10 cellular contexts compared by ENCODE assay signal in the genomic region with DNA sequence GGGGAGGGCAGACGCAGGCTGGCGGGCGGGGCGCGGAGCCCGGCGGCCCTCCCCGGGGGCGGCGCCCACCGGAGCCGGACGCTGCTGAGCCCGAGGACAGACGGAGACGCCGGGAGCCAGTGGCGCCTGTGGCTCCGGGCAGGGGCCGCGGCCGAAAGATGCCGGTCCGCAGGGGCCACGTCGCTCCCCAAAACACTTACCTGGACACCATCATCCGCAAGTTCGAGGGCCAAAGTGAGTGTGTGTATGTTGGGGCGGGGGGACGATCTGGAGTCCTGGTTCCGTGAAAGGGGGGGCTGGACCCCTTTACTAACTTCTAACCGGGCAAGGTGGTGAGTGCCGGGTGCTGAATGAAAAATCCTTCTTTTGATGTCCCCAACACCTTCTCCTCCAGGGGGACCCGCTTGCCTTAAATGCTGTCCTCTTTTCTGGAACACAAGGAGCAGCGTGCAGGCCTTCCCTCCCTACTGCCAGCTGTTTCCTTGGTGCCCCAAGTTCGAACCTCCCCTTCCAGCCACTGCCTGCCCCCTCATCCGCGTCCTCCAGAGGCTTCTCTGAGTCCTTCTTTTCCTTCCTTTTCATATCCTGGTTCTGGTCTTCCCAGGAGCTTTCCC. TPM values are rescaled to one million over a fixed set of nuclear protein-coding genes. Genes with fewer than 3 reads are reported as not detected.
DNase-seq lines count a peak whose midpoint lies in the region; ATAC-seq and TF ChIP-seq lines count a peak whose summit lies in the region.
"Had no signal": no experiment of that assay in that cellular context is flagged by ENCODE, and none has a peak within 500 bp of the region (broad histone marks: within the 10 kb centered on the region; RNA-seq: fewer than 3 reads in every experiment).

A gene with protein sequence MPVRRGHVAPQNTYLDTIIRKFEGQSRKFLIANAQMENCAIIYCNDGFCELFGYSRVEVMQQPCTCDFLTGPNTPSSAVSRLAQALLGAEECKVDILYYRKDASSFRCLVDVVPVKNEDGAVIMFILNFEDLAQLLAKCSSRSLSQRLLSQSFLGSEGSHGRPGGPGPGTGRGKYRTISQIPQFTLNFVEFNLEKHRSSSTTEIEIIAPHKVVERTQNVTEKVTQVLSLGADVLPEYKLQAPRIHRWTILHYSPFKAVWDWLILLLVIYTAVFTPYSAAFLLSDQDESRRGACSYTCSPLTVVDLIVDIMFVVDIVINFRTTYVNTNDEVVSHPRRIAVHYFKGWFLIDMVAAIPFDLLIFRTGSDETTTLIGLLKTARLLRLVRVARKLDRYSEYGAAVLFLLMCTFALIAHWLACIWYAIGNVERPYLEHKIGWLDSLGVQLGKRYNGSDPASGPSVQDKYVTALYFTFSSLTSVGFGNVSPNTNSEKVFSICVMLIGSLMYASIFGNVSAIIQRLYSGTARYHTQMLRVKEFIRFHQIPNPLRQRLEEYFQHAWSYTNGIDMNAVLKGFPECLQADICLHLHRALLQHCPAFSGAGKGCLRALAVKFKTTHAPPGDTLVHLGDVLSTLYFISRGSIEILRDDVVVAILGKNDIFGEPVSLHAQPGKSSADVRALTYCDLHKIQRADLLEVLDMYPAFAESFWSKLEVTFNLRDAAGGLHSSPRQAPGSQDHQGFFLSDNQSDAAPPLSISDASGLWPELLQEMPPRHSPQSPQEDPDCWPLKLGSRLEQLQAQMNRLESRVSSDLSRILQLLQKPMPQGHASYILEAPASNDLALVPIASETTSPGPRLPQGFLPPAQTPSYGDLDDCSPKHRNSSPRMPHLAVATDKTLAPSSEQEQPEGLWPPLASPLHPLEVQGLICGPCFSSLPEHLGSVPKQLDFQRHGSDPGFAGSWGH (plus strand): TSS at position 103 of the 614 bp plus-strand sequence. CDS start 56 bp downstream, at position 159.

- H3K9me3 Mint-ChIP-seq in CD4-positive, alpha-beta T cell, result no peaks in the 10 kb centered on the region

- H3K4me2 ChIP-seq in smooth muscle cell, result peak within 1 kb of the TSS; percentile 83

- ATAC-seq in SK-N-SH treated with all-trans-retinoic acid at 6 μM for 48 hours, result peak; percentile 56
- no peak for ATAC-seq in CD4-positive, alpha-beta T cell (ENCODE audit: poor library complexity)

- DNase-seq in NCI-H82 (lab: John Stamatoyannopoulos, UW), result peak; percentile 60
- DNase-seq in NCI-H82 treated with DMSO at 0.1 percent for 48 hours (lab: John Stamatoyannopoulos, UW; ENCODE audit: unreplicated experiment), result no peak
- no peak for DNase-seq in iPS DF 6.9 (ENCODE audit: low read depth, low spot score)
- no peak for DNase-seq in smooth muscle cell (lab: John Stamatoyannopoulos, UW; ENCODE audit: unreplicated experiment)
- DNase-seq in activated CD4-positive, alpha-beta T cell treated with anti-CD3 and anti-CD28 coated beads, Interleukin-2, amount 50 U/mL, for 1 hour, result no peak
- no peak for DNase-seq in NCI-H345 (lab: John Stamatoyannopoulos, UW)
- no peak for DNase-seq in CD4-positive, alpha-beta T cell
- DNase-seq: NCI-H1694 had no signal

- H3K27me3 ChIP-seq in iPS DF 6.9 (ENCODE audit: control insufficient read depth, insufficient read depth, low read length), result no peaks in the 10 kb centered on the region
- peaks cover 22% of the 10 kb centered on the region for H3K27me3 ChIP-seq in smooth muscle cell (ENCODE audit: low read depth)
- H3K27me3 ChIP-seq in CD4-positive, alpha-beta T cell (ENCODE audit: control insufficient read depth, insufficient read depth, low read length), result peaks cover 11% of the 10 kb centered on the region

- H2AFZ ChIP-seq in smooth muscle cell (ENCODE audit: low read depth), result no peak within 1 kb of the TSS

- POLR2A ChIA-PET in CD4-positive, alpha-beta T cell (lab: Charles Lee), result no interaction called here

- H3K36me3 ChIP-seq in iPS DF 6.9 (ENCODE audit: control insufficient read depth, insufficient read depth, low read length) (no peaks in the 10 kb centered on the region; the same call in 1 of the 2 replicates), smooth muscle cell (ENCODE audit: low read depth) (no peaks in the 10 kb centered on the region)

- no peaks in the 10 kb centered on the region for H3K4me1 Mint-ChIP-seq in CD4-positive, alpha-beta T cell (ENCODE audit: low read depth)

- no peaks in the 10 kb centered on the region for H3K79me2 ChIP-seq in smooth muscle cell (ENCODE audit: low read depth)

- H3K27ac Mint-ChIP-seq in CD4-positive, alpha-beta T cell, result no peak within 1 kb of the TSS

- intact Hi-C loops in CD4-positive, alpha-beta T cell (cut with DNase I, micrococcal nuclease), result no loop called here

- H3K4me3 Mint-ChIP-seq in CD4-positive, alpha-beta T cell, result no peak within 1 kb of the TSS

- CTCF ChIA-PET in CD4-positive, alpha-beta T cell (lab: Charles Lee), result no interaction called here

- H3K4me1 ChIP-seq in iPS DF 6.9 (ENCODE audit: control insufficient read depth, insufficient read depth, low read length) (no peaks in the 10 kb centered on the region), smooth muscle cell (ENCODE audit: low read depth) (no peaks in the 10 kb centered on the region)

- H3K36me3 Mint-ChIP-seq in CD4-positive, alpha-beta T cell (ENCODE audit: low read depth), result no peaks in the 10 kb centered on the region

- H3F3A ChIP-seq in smooth muscle cell (ENCODE audit: low read depth), result no peaks in the 10 kb centered on the region

- H3K27ac ChIP-seq in iPS DF 6.9 (ENCODE audit: low read length), result no peak within 1 kb of the TSS
- no peak within 1 kb of the TSS for H3K27ac ChIP-seq in smooth muscle cell (ENCODE audit: low read depth)
- H3K27ac ChIP-seq in CD4-positive, alpha-beta T cell (ENCODE audit: low read depth, low read length), result no peak within 1 kb of the TSS

- no peaks in the 10 kb centered on the region for H4K20me1 ChIP-seq in smooth muscle cell (ENCODE audit: low read depth)

- H3K4me3 ChIP-seq in iPS DF 6.9 (ENCODE audit: low read length), result peak within 1 kb of the TSS; percentile 42; the same call in 1 of the 2 replicates
- peak within 1 kb of the TSS; percentile 36 for H3K4me3 ChIP-seq in smooth muscle cell

- no peak within 1 kb of the TSS for H3K9ac ChIP-seq in smooth muscle cell (ENCODE audit: low read depth)

- H3K27me3 Mint-ChIP-seq in CD4-positive, alpha-beta T cell, result peaks cover 31% of the 10 kb centered on the region

- H3K9me3 ChIP-seq in iPS DF 6.9 (ENCODE audit: control insufficient read depth, insufficient read depth, low read length) (no peaks in the 10 kb centered on the region), smooth muscle cell (replicated peaks; ENCODE audit: low read depth) (no peaks in the 10 kb centered on the region)
- no peaks in the 10 kb centered on the region for H3K9me3 ChIP-seq in CD4-positive, alpha-beta T cell (ENCODE audit: control insufficient read depth, low read length)

- TF ChIP-seq CTCF in smooth muscle cell (IDR thresholded peaks at IDR 0.05; ENCODE audit: borderline replicate concordance, insufficient read depth, poor library complexity, severe bottlenecking), result no peak
- TF ChIP-seq CTCF in CD4-positive, alpha-beta T cell (IDR thresholded peaks at IDR 0.05), result no peak

- WGBS in iPS DF 6.9 (ENCODE audit: insufficient coverage, insufficient read length), result no CpG with 5 or more reads among the region's 38 CpGs
- WGBS in smooth muscle cell (ENCODE audit: low lambda C conversion rate), result 16% methylated on average over 20 of the region's 38 CpGs

TF ChIP-seq in SK-N-SH treated with all-trans-retinoic acid at 6 μM for 48 hours, 23 proteins besides CTCF, POLR2A, EP300 and RAD21:
- TF ChIP-seq TOX (CRISPR knock-in tag; IDR thresholded peaks at IDR 0.05; ENCODE audit: borderline replicate concordance) (no peak), BACH2 (CRISPR knock-in tag; IDR thresholded peaks at IDR 0.05; ENCODE audit: borderline replicate concordance) (no peak), ZNF8 (CRISPR knock-in tag; IDR thresholded peaks at IDR 0.05) (no peak), RARB (CRISPR knock-in tag; IDR thresholded peaks at IDR 0.05) (no peak), OSR1 (CRISPR knock-in tag; IDR thresholded peaks at IDR 0.05) (no peak), ZNF565 (CRISPR knock-in tag; conservative IDR thresholded peaks at IDR 0.05; ENCODE audit: low read depth) (no peak)
- TF ChIP-seq, protein P1, sequence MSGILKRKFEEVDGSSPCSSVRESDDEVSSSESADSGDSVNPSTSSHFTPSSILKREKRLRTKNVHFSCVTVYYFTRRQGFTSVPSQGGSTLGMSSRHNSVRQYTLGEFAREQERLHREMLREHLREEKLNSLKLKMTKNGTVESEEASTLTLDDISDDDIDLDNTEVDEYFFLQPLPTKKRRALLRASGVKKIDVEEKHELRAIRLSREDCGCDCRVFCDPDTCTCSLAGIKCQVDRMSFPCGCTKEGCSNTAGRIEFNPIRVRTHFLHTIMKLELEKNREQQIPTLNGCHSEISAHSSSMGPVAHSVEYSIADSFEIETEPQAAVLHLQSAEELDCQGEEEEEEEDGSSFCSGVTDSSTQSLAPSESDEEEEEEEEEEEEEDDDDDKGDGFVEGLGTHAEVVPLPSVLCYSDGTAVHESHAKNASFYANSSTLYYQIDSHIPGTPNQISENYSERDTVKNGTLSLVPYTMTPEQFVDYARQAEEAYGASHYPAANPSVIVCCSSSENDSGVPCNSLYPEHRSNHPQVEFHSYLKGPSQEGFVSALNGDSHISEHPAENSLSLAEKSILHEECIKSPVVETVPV (CRISPR knock-in tag; IDR thresholded peaks at IDR 0.05), result no peak

RNA-seq across cellular contexts. Expression of the gene that starts here (rescaled TPM):
- total RNA-seq in smooth muscle cell, result not detected in 2 replicates
- 0.48 TPM in 1 of 2 replicates, not detected in the other for polyA plus RNA-seq in smooth muscle cell
- total RNA-seq in CD4-positive, alpha-beta T cell, result not detected
- total RNA-seq: SK-MEL-5 had no signal
